In the genomic region with DNA sequence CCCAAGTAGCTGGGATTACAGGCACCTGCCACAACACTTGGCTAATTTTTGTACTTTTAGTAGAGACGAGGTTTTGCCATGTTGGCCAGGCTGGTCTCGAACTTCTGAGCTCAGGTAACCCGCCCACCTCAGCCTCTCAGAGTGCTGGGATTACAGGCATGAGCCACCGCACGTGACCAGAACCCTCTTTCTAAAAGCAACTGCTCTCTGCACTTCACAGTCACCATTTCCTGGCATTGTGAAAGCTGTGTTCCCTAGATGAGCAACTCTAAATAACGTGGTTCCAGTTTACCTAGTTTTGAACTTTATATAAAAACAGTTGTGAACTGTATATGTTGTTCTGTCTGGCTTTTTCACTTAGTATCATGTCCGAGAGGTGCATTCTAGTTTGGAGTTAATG, we compare ENCODE assay signal across 10 cellular contexts.
DNase-seq lines count a peak whose midpoint lies in the region; ATAC-seq and TF ChIP-seq lines count a peak whose summit lies in the region.
"Had no signal": no experiment of that assay in that cellular context is flagged by ENCODE, and none has a peak within 500 bp of the region (broad histone marks: within the 10 kb centered on the region; RNA-seq: fewer than 3 reads in every experiment).

No MANE protein-coding gene starts in this region.

- no peaks in the 10 kb centered on the region for H3K27me3 Mint-ChIP-seq in activated CD8-positive, alpha-beta memory T cell treated with anti-CD3 and anti-CD28 coated beads, Interleukin-2, amount 10 ng/mL, durations not matched to agents 7 days and 5 days
- no peaks in the 10 kb centered on the region for H3K27me3 Mint-ChIP-seq in activated B cell treated with CpG ODN at 0.5 μM for 24 hours
- H3K27me3 Mint-ChIP-seq in type B pancreatic cell, result no peaks in the 10 kb centered on the region
- H3K27me3 Mint-ChIP-seq: dendritic cell treated with granulocyte-macrophage colony-stimulating factor and Interleukin-4, amounts not matched to agents 40 ng/mL and 50 ng/mL, for 4 days had no signal

- intact Hi-C loops in activated B cell treated with CpG ODN at 0.5 μM for 24 hours (cut with micrococcal nuclease), result no loop called here

- POLR2A ChIA-PET in activated B cell treated with CpG ODN at 0.5 μM for 24 hours (lab: Charles Lee), result interaction anchor here (0.6 to 3.7 kb wide), 10 partner anchors 9 to 1464 kb away, joined by 3 to 36 read pairs (median 4); partner anchors contain the start of genes SIPA1L3 and WDR87

- H3K27ac Mint-ChIP-seq in activated CD8-positive, alpha-beta memory T cell treated with anti-CD3 and anti-CD28 coated beads, Interleukin-2, amount 10 ng/mL, durations not matched to agents 7 days and 5 days, result peak overlapping the region; percentile 32
- H3K27ac Mint-ChIP-seq in activated B cell treated with CpG ODN at 0.5 μM for 24 hours, result peak overlapping the region; percentile 66
- H3K27ac Mint-ChIP-seq in type B pancreatic cell, result peak overlapping the region; percentile 59
- H3K27ac Mint-ChIP-seq: dendritic cell treated with granulocyte-macrophage colony-stimulating factor and Interleukin-4, amounts not matched to agents 40 ng/mL and 50 ng/mL, for 4 days had no signal

- no peaks in the 10 kb centered on the region for H3K9me3 Mint-ChIP-seq in activated CD8-positive, alpha-beta memory T cell treated with anti-CD3 and anti-CD28 coated beads, Interleukin-2, amount 10 ng/mL, durations not matched to agents 7 days and 5 days (ENCODE audit: low read depth)
- no peaks in the 10 kb centered on the region for H3K9me3 Mint-ChIP-seq in activated B cell treated with CpG ODN at 0.5 μM for 24 hours
- H3K9me3 Mint-ChIP-seq in type B pancreatic cell, result no peaks in the 10 kb centered on the region
- H3K9me3 Mint-ChIP-seq: dendritic cell treated with granulocyte-macrophage colony-stimulating factor and Interleukin-4, amounts not matched to agents 40 ng/mL and 50 ng/mL, for 4 days had no signal

- ATAC-seq in activated CD8-positive, alpha-beta memory T cell treated with anti-CD3 and anti-CD28 coated beads, Interleukin-2, amount 10 ng/mL, durations not matched to agents 7 days and 5 days, result peak; percentile 36
- ATAC-seq in activated B cell treated with CpG ODN at 0.5 μM for 24 hours (ENCODE audit: low read depth) (peak; percentile 51), GM18870 (IDR thresholded peaks at IDR 0.05; ENCODE audit: unreplicated experiment) (no peak)
- ATAC-seq: Right ventricle myocardium inferior had no signal

- H3K36me3 Mint-ChIP-seq in activated CD8-positive, alpha-beta memory T cell treated with anti-CD3 and anti-CD28 coated beads, Interleukin-2, amount 10 ng/mL, durations not matched to agents 7 days and 5 days, result no peaks in the 10 kb centered on the region
- H3K36me3 Mint-ChIP-seq in activated B cell treated with CpG ODN at 0.5 μM for 24 hours (ENCODE audit: low read depth), result peaks cover 29% of the 10 kb centered on the region
- H3K36me3 Mint-ChIP-seq in type B pancreatic cell, result no peaks in the 10 kb centered on the region

- no peak overlapping the region for H3K4me3 Mint-ChIP-seq in activated CD8-positive, alpha-beta memory T cell treated with anti-CD3 and anti-CD28 coated beads, Interleukin-2, amount 10 ng/mL, durations not matched to agents 7 days and 5 days
- H3K4me3 Mint-ChIP-seq in activated B cell treated with CpG ODN at 0.5 μM for 24 hours (no peak overlapping the region), type B pancreatic cell (no peak overlapping the region)
- H3K4me3 Mint-ChIP-seq: dendritic cell treated with granulocyte-macrophage colony-stimulating factor and Interleukin-4, amounts not matched to agents 40 ng/mL and 50 ng/mL, for 4 days had no signal

- H3K4me3 ChIP-seq in epithelial cell of esophagus (ENCODE audit: low read length), result no peak overlapping the region

- CTCF ChIA-PET in activated CD8-positive, alpha-beta memory T cell treated with anti-CD3 and anti-CD28 coated beads, Interleukin-2, amount 10 ng/mL, durations not matched to agents 7 days and 5 days (lab: Charles Lee), result interaction anchor here (1.0 to 2.6 kb wide), 2 partner anchors 9 to 11 kb away, joined by 3 to 7 read pairs; no protein-coding TSS in a partner anchor
- CTCF ChIA-PET in activated B cell treated with CpG ODN at 0.5 μM for 24 hours (lab: Charles Lee), result interaction anchor here (1.0 to 1.5 kb wide), 3 partner anchors 14 to 157 kb away, joined by 3 to 6 read pairs (median 5); no protein-coding TSS in a partner anchor

- peaks cover 7% of the 10 kb centered on the region for H3K4me1 Mint-ChIP-seq in activated CD8-positive, alpha-beta memory T cell treated with anti-CD3 and anti-CD28 coated beads, Interleukin-2, amount 10 ng/mL, durations not matched to agents 7 days and 5 days
- peaks cover 58% of the 10 kb centered on the region for H3K4me1 Mint-ChIP-seq in activated B cell treated with CpG ODN at 0.5 μM for 24 hours
- peaks cover 45% of the 10 kb centered on the region for H3K4me1 Mint-ChIP-seq in type B pancreatic cell (ENCODE audit: unreplicated experiment)

- DNase-seq in activated CD8-positive, alpha-beta memory T cell treated with anti-CD3 and anti-CD28 coated beads, Interleukin-2, amount 10 ng/mL, durations not matched to agents 7 days and 5 days, result peak; percentile 54
- no peak for DNase-seq in activated CD8-positive, alpha-beta memory T cell treated with anti-CD3 and anti-CD28 coated beads, Interleukin-2, amount 50 U/mL, for 4 hours
- DNase-seq in activated B cell treated with CpG ODN at 0.5 μM for 24 hours (no peak), epithelial cell of esophagus (ENCODE audit: low read depth) (peak; percentile 51), type B pancreatic cell (ENCODE audit: extremely low spot score, unreplicated experiment) (no peak), occipital lobe (lab: John Stamatoyannopoulos, UW) (no peak), OCI-M2 (lab: John Stamatoyannopoulos, UW; ENCODE audit: unreplicated experiment) (no peak)

- TF ChIP-seq CTCF in activated B cell treated with CpG ODN at 0.5 μM for 24 hours (IDR thresholded peaks at IDR 0.05), result no peak
- TF ChIP-seq CTCF in epithelial cell of esophagus (IDR thresholded peaks at IDR 0.05; ENCODE audit: insufficient read depth, low read depth, low read length, missing control alignments), result no peak
- no peak for TF ChIP-seq CTCF in type B pancreatic cell (conservative IDR thresholded peaks at IDR 0.05)

Comparison
In these comparisons a context has a peak if more than half of its experiments do, and no peak if none do; other contexts are left out.
1. DNase-seq: peak in activated CD8-positive, alpha-beta memory T cell treated with anti-CD3 and anti-CD28 coated beads, Interleukin-2, amount 10 ng/mL, durations not matched to agents 7 days and 5 days (single experiment) and epithelial cell of esophagus (single experiment); none in activated CD8-positive, alpha-beta memory T cell treated with anti-CD3 and anti-CD28 coated beads, Interleukin-2, amount 50 U/mL, for 4 hours (single experiment), activated B cell treated with CpG ODN at 0.5 μM for 24 hours (single experiment), type B pancreatic cell (single experiment), occipital lobe (single experiment) and OCI-M2 (single experiment).
2. Peak in every context shown above with its lines, with median percentiles within 50 percentile points of each other: H3K27ac Mint-ChIP-seq.